In the genomic region with DNA sequence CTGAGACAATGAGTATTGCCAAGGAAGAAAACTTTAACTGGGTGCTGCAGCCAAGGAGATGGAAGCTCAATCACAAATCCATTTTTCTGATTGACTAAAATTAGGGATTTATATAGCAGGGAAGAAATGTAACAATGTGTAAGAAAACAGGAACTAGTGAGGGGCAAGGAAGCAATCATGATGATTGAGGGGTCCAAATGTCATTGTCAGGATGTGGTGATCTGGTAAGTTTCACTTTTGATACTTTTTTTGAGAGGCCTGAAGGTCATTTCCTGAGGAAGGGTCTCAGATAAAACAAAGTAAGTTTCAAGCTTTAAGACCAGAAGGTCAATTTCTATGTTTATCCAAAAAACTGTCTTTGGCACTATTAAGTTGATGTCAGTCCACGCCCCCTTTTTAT, we compare ENCODE assay signal across 28 cellular contexts. TPM values are rescaled to one million over a fixed set of nuclear protein-coding genes. Genes with fewer than 3 reads are reported as not detected.
A peak's percentile ranks its signal among the peaks of the same experiment; 100 is the strongest.
DNase-seq lines count a peak whose midpoint lies in the region; ATAC-seq and TF ChIP-seq lines count a peak whose summit lies in the region.
"Had no signal": no experiment of that assay in that cellular context is flagged by ENCODE, and none has a peak within 500 bp of the region (broad histone marks: within the 10 kb centered on the region; RNA-seq: fewer than 3 reads in every experiment).

No MANE protein-coding gene starts in this region.

- peaks cover under 1% of the 10 kb centered on the region for H3K27me3 Mint-ChIP-seq in GM23338 (ENCODE audit: insufficient read depth, low read depth, poor library complexity)
- peaks cover under 1% of the 10 kb centered on the region for H3K27me3 Mint-ChIP-seq in chondrocyte (ENCODE audit: low read depth)
- no peaks in the 10 kb centered on the region for H3K27me3 Mint-ChIP-seq in stimulated activated memory B cell treated with anti-CD40 and anti-IgM and Interleukin-4, amounts not matched to agents 10 μg/mL and 1 μg/mL and 100 μg/mL, for 72 hours

- intact Hi-C loops in OCI-LY7 (cut with micrococcal nuclease; ENCODE audit: unreplicated experiment): no loop called here

- no peak overlapping the region for H3K27ac Mint-ChIP-seq in GM23338
- peak overlapping the region; percentile 28 for H3K27ac Mint-ChIP-seq in chondrocyte (ENCODE audit: unreplicated experiment)
- no peak overlapping the region for H3K27ac Mint-ChIP-seq in stimulated activated memory B cell treated with anti-CD40 and anti-IgM and Interleukin-4, amounts not matched to agents 10 μg/mL and 1 μg/mL and 100 μg/mL, for 72 hours

- H3K9me2 ChIP-seq in GM23338 (ENCODE audit: insufficient read depth) (no peaks in the 10 kb centered on the region), OCI-LY7 (ENCODE audit: insufficient read depth, low read length) (no peaks in the 10 kb centered on the region)

- CTCF ChIA-PET in OCI-LY7 (lab: Charles Lee; ENCODE audit: unreplicated experiment): no interaction called here

- H3K4me3 Mint-ChIP-seq in GM23338 (no peak overlapping the region), chondrocyte (ENCODE audit: unreplicated experiment) (no peak overlapping the region)
- no peak overlapping the region for H3K4me3 Mint-ChIP-seq in stimulated activated memory B cell treated with anti-CD40 and anti-IgM and Interleukin-4, amounts not matched to agents 10 μg/mL and 1 μg/mL and 100 μg/mL, for 72 hours
- H3K4me3 Mint-ChIP-seq: CD14-positive monocyte; CD8-positive, alpha-beta memory T cell had no signal

- H3K79me2 ChIP-seq in GM23338 (replicated peaks; ENCODE audit: insufficient read depth) (no peaks in the 10 kb centered on the region), OCI-LY7 (ENCODE audit: insufficient read depth, low read depth, low read length) (no peaks in the 10 kb centered on the region)

- BruUV-seq in OCI-LY7 (replicated peaks; lab: Mats Ljungman, UMichigan): no TSS peak

- H3K4me1 ChIP-seq in BLaER1 treated with 17β-estradiol and CSF1 and Interleukin-3, amounts not matched to agents 10 nM and 100 nM: peaks cover 0 to 17% (median 13%) of the 10 kb centered on the region in 10 experiments; a peak in 17 of 20 replicates
- H3K4me1 ChIP-seq in GM23338 (ENCODE audit: insufficient read depth): no peaks in the 10 kb centered on the region
- peaks cover 9% of the 10 kb centered on the region for H3K4me1 ChIP-seq in OCI-LY7 (ENCODE audit: insufficient read depth, low read length, poor library complexity, severe bottlenecking)
- H3K4me1 ChIP-seq: A549 had no signal

- H3F3A ChIP-seq in GM23338 (replicated peaks; ENCODE audit: low read depth): no peaks in the 10 kb centered on the region

- H3K4me1 Mint-ChIP-seq in GM23338 (no peaks in the 10 kb centered on the region), chondrocyte (ENCODE audit: low read depth) (no peaks in the 10 kb centered on the region)
- peaks cover 11% of the 10 kb centered on the region for H3K4me1 Mint-ChIP-seq in stimulated activated memory B cell treated with anti-CD40 and anti-IgM and Interleukin-4, amounts not matched to agents 10 μg/mL and 1 μg/mL and 100 μg/mL, for 72 hours

- ATAC-seq in GM23338 (no peak), GM18511 (IDR thresholded peaks at IDR 0.05; ENCODE audit: unreplicated experiment) (no peak), HG02981 (IDR thresholded peaks at IDR 0.05; ENCODE audit: unreplicated experiment) (no peak)
- no peak for ATAC-seq in stimulated activated memory B cell treated with anti-CD40 and anti-IgM and Interleukin-4, amounts not matched to agents 10 μg/mL and 1 μg/mL and 100 μg/mL, for 72 hours
- ATAC-seq: A549, Panc1 had no signal

- POLR2A ChIA-PET in OCI-LY7 (lab: Charles Lee): interaction anchor here (1.2 kb wide), 1 partner anchor 8 kb away, joined by 4 read pairs; no protein-coding TSS in a partner anchor

- no peaks in the 10 kb centered on the region for H3K36me3 ChIP-seq in BLaER1 treated with 17β-estradiol and CSF1 and Interleukin-3, amounts not matched to agents 10 nM and 100 nM
- no peaks in the 10 kb centered on the region for H3K36me3 ChIP-seq in GM23338 (ENCODE audit: insufficient read depth)
- H3K36me3 ChIP-seq in OCI-LY7 (ENCODE audit: insufficient read depth, low read length): no peaks in the 10 kb centered on the region

- no peak for TF ChIP-seq CTCF in GM23338 (conservative IDR thresholded peaks at IDR 0.05; ENCODE audit: low read depth in 2 of 2)
- no peak for TF ChIP-seq CTCF in OCI-LY7 (conservative IDR thresholded peaks at IDR 0.05; ENCODE audit: low read length)
- no peak for TF ChIP-seq CTCF in chondrocyte (IDR thresholded peaks at IDR 0.05)

- peaks cover 6 to 22% (median 18%) of the 10 kb centered on the region in 11 experiments; a peak in 15 of 22 replicates for H3K9me3 ChIP-seq in BLaER1 treated with 17β-estradiol and CSF1 and Interleukin-3, amounts not matched to agents 10 nM and 100 nM (replicated peaks in 1 of 11)
- no peaks in the 10 kb centered on the region for H3K9me3 ChIP-seq in OCI-LY7 (ENCODE audit: low read length)

- no peak overlapping the region for H3K9ac ChIP-seq in BLaER1 treated with 17β-estradiol and CSF1 and Interleukin-3, amounts not matched to agents 10 nM and 100 nM

- peak overlapping the region in 8 of 11 experiments; percentile 10 to 61 (median 42); a peak in 11 of 22 replicates for H3K27ac ChIP-seq in BLaER1 treated with 17β-estradiol and CSF1 and Interleukin-3, amounts not matched to agents 10 nM and 100 nM
- H3K27ac ChIP-seq in GM23338 (ENCODE audit: low read depth) (no peak overlapping the region), OCI-LY7 (ENCODE audit: low read depth, low read length, poor library complexity, severe bottlenecking) (no peak overlapping the region)
- H3K27ac ChIP-seq: A549, RWPE1 had no signal

- peak overlapping the region; percentile 8; the same call in 1 of the 2 replicates for H2AFZ ChIP-seq in GM23338
- H2AFZ ChIP-seq in OCI-LY7 (ENCODE audit: low read length): peak overlapping the region; percentile 38; the same call in 1 of the 2 replicates

- no peaks in the 10 kb centered on the region for H3K36me3 Mint-ChIP-seq in GM23338 (ENCODE audit: low read depth)
- H3K36me3 Mint-ChIP-seq in chondrocyte (ENCODE audit: low read depth): peaks cover under 1% of the 10 kb centered on the region
- H3K36me3 Mint-ChIP-seq in stimulated activated memory B cell treated with anti-CD40 and anti-IgM and Interleukin-4, amounts not matched to agents 10 μg/mL and 1 μg/mL and 100 μg/mL, for 72 hours: no peaks in the 10 kb centered on the region
- H3K36me3 Mint-ChIP-seq: CD14-positive monocyte had no signal

- no peaks in the 10 kb centered on the region for H4K20me1 ChIP-seq in BLaER1 treated with 17β-estradiol and CSF1 and Interleukin-3, amounts not matched to agents 10 nM and 100 nM
- H4K20me1 ChIP-seq in GM23338 (replicated peaks; ENCODE audit: insufficient read depth) (no peaks in the 10 kb centered on the region), OCI-LY7 (ENCODE audit: insufficient read depth, low read length) (no peaks in the 10 kb centered on the region)

- H3K9me3 Mint-ChIP-seq in GM23338 (0 out of 3 replicates have a peak, but pooled peaks cover 8% of the 10 kb centered on the region), chondrocyte (ENCODE audit: low read depth) (peaks cover 10% of the 10 kb centered on the region)
- no peaks in the 10 kb centered on the region for H3K9me3 Mint-ChIP-seq in stimulated activated memory B cell treated with anti-CD40 and anti-IgM and Interleukin-4, amounts not matched to agents 10 μg/mL and 1 μg/mL and 100 μg/mL, for 72 hours
- H3K9me3 Mint-ChIP-seq: CD8-positive, alpha-beta memory T cell had no signal

- no peaks in the 10 kb centered on the region for H3K27me3 ChIP-seq in BLaER1 treated with 17β-estradiol and CSF1 and Interleukin-3, amounts not matched to agents 10 nM and 100 nM
- no peaks in the 10 kb centered on the region for H3K27me3 ChIP-seq in GM23338 (ENCODE audit: insufficient read depth)

- no peak overlapping the region for H3K4me3 ChIP-seq in BLaER1 treated with 17β-estradiol and CSF1 and Interleukin-3, amounts not matched to agents 10 nM and 100 nM
- H3K4me3 ChIP-seq in GM23338: no peak overlapping the region
- no peak overlapping the region for H3K4me3 ChIP-seq in OCI-LY7 (ENCODE audit: low read depth, low read length, poor library complexity, severe bottlenecking)
- H3K4me3 ChIP-seq: A549 had no signal

- DNase-seq in GM23338 (ENCODE audit: low spot score): no peak
- DNase-seq in OCI-LY7 (ENCODE audit: low spot score): peak; percentile 11
- no peak for DNase-seq in chondrocyte (ENCODE audit: low spot score)
- DNase-seq: CD8-positive, alpha-beta memory T cell; DMS 273 treated with DMSO at 0.1 percent for 48 hours; DMS79; HCEC 1CT; Karpas-422; NCI-H1105 treated with DMSO at 0.1 percent for 48 hours; NCI-H146; NCI-H1930; NCI-H2107; NCI-H446; NCI-H524 treated with DMSO at 0.1 percent for 48 hours; NCI-H774; NK-92 treated with Interleukin-12 subunit alpha and Interleukin-12 subunit beta, amount 100 ng/mL, for 24 hours; SHP77 treated with DMSO at 0.1 percent for 48 hours; T-helper 1 cell had no signal

- peak overlapping the region in 10 of 11 experiments; percentile 20 to 77 (median 54); a peak in 17 of 22 replicates for H3K4me2 ChIP-seq in BLaER1 treated with 17β-estradiol and CSF1 and Interleukin-3, amounts not matched to agents 10 nM and 100 nM
- H3K4me2 ChIP-seq in GM23338 (no peak overlapping the region), OCI-LY7 (ENCODE audit: low read length) (peak overlapping the region; percentile 24)
- H3K4me2 ChIP-seq: A549 had no signal

TF ChIP-seq in GM23338, 12 proteins besides CTCF, POLR2A, EP300 and RAD21 (continues in another document):
- no peak for TF ChIP-seq STAT1 (IDR thresholded peaks at IDR 0.05; ENCODE audit: unreplicated experiment)
- TF ChIP-seq, protein P1, sequence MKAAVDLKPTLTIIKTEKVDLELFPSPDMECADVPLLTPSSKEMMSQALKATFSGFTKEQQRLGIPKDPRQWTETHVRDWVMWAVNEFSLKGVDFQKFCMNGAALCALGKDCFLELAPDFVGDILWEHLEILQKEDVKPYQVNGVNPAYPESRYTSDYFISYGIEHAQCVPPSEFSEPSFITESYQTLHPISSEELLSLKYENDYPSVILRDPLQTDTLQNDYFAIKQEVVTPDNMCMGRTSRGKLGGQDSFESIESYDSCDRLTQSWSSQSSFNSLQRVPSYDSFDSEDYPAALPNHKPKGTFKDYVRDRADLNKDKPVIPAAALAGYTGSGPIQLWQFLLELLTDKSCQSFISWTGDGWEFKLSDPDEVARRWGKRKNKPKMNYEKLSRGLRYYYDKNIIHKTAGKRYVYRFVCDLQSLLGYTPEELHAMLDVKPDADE (IDR thresholded peaks at IDR 0.05): no peak
- no peak for TF ChIP-seq CREB1 (CRISPR knock-in tag; IDR thresholded peaks at IDR 0.05; ENCODE audit: low read depth)
- TF ChIP-seq ZNF331 (CRISPR knock-in tag; IDR thresholded peaks at IDR 0.05; ENCODE audit: low read depth): no peak

RNA-seq across cellular contexts. Expression of a gene that starts 12.0 kb away (rescaled TPM):
- 36.2 and 43.4 TPM in 2 replicates for total RNA-seq in GM23338 (2014; rRNA removed; shearing (Covaris generic))
- polyA plus RNA-seq in GM23338 (2016; fragmentation: Nextera tagmentation; extraction: Ambion mirVana): 122 and 172 TPM in 2 replicates
- total RNA-seq in OCI-LY7 (2014; rRNA removed; shearing (Covaris generic)): 19.7 and 28.2 TPM in 2 replicates
- total RNA-seq in OCI-LY7 (2022): 43.9 and 51.1 TPM in 2 replicates
- total RNA-seq in chondrocyte: 22.2 to 27.5 TPM (median 24.2 TPM) in 3 replicates

RNA-seq across cellular contexts. Expression of a gene that starts 59.2 kb away (rescaled TPM):
- 2.1 TPM in 2 replicates for total RNA-seq in GM23338 (2014; rRNA removed; shearing (Covaris generic))
- polyA plus RNA-seq in GM23338 (2016; fragmentation: Nextera tagmentation; extraction: Ambion mirVana): 0.56 and 0.87 TPM in 2 replicates
- not detected in 2 replicates for total RNA-seq in OCI-LY7 (2014; rRNA removed; shearing (Covaris generic))
- not detected in 2 replicates for total RNA-seq in OCI-LY7 (2022)
- 0.60 to 1.4 TPM (median 1.2 TPM) in 3 replicates for total RNA-seq in chondrocyte
- total RNA-seq: CD8-positive, alpha-beta memory T cell; HT-29; M059J had no signal
- polyA plus RNA-seq: CD14-positive monocyte; CD8-positive, alpha-beta memory T cell had no signal

Comparison
In these comparisons a context has a peak if more than half of its experiments do, and no peak if none do; other contexts are left out.
1. H3K27ac ChIP-seq: peak in BLaER1 treated with 17β-estradiol and CSF1 and Interleukin-3, amounts not matched to agents 10 nM and 100 nM (8 of 11); none in GM23338 (single experiment) and OCI-LY7 (single experiment).